1 cellular context compared by ENCODE assay signal in genomic region chr2:102736174-102736606, GRCh38.
TF ChIP-seq lines count a peak whose summit lies in the region.

No MANE protein-coding gene starts in this region.

TF ChIP-seq in HepG2, 621 proteins besides CTCF, POLR2A, EP300 and RAD21 (continued from another document and continues in another):
- TF ChIP-seq KIAA2018 (CRISPR knock-in tag; IDR thresholded peaks at IDR 0.05; ENCODE audit: borderline replicate concordance) (no peak), POGK (CRISPR knock-in tag; conservative IDR thresholded peaks at IDR 0.05) (0 out of 2 replicates have a peak, but pooled peaks have one; percentile 6), ZC3H13 (CRISPR knock-in tag; IDR thresholded peaks at IDR 0.05) (no peak), ZNF878 (CRISPR knock-in tag; IDR thresholded peaks at IDR 0.05) (no peak), GPBP1L1 (CRISPR knock-in tag; IDR thresholded peaks at IDR 0.05) (no peak), SMARCE1 (IDR thresholded peaks at IDR 0.05; ENCODE audit: borderline replicate concordance) (no peak), E2F1 (CRISPR knock-in tag; IDR thresholded peaks at IDR 0.05) (no peak), FOXO1 (CRISPR knock-in tag; IDR thresholded peaks at IDR 0.05) (no peak; the same call in 1 of the 2 replicates), KDM4B (CRISPR knock-in tag; IDR thresholded peaks at IDR 0.05) (peak; percentile 8; the same call in 1 of the 2 replicates), ZNF644 (CRISPR knock-in tag; IDR thresholded peaks at IDR 0.05; ENCODE audit: low read depth) (no peak), ZNF629 (CRISPR knock-in tag; conservative IDR thresholded peaks at IDR 0.05) (peak; percentile 3; the same call in 1 of the 2 replicates), BCLAF1 (IDR thresholded peaks at IDR 0.05) (no peak), PITX1 (CRISPR knock-in tag; IDR thresholded peaks at IDR 0.05) (no peak), GLMP (CRISPR knock-in tag; IDR thresholded peaks at IDR 0.05; ENCODE audit: borderline replicate concordance) (no peak), ZNF30 (CRISPR knock-in tag; IDR thresholded peaks at IDR 0.05) (no peak), SOX6 (IDR thresholded peaks at IDR 0.05) (no peak), SOX6 (CRISPR knock-in tag; IDR thresholded peaks at IDR 0.05) (no peak), KDM5B (CRISPR knock-in tag; IDR thresholded peaks at IDR 0.05; ENCODE audit: borderline replicate concordance) (no peak), PRDM4 (CRISPR knock-in tag; IDR thresholded peaks at IDR 0.05; ENCODE audit: borderline replicate concordance) (no peak), RFXAP (CRISPR knock-in tag; IDR thresholded peaks at IDR 0.05; ENCODE audit: borderline replicate concordance) (0 out of 2 replicates have a peak, but pooled peaks have one; percentile 4), WIZ (CRISPR knock-in tag; IDR thresholded peaks at IDR 0.05) (no peak), GFI1 (CRISPR knock-in tag; IDR thresholded peaks at IDR 0.05; ENCODE audit: borderline replicate concordance) (no peak), ZNF782 (CRISPR knock-in tag; IDR thresholded peaks at IDR 0.05; ENCODE audit: borderline replicate concordance) (no peak), JARID2 (CRISPR knock-in tag; IDR thresholded peaks at IDR 0.05; ENCODE audit: insufficient replicate concordance) (peak; percentile 6), ZNF263 (CRISPR knock-in tag; IDR thresholded peaks at IDR 0.05) (no peak), THYN1 (CRISPR knock-in tag; IDR thresholded peaks at IDR 0.05; ENCODE audit: borderline replicate concordance, low read depth) (no peak), HOXD1 (CRISPR knock-in tag; IDR thresholded peaks at IDR 0.05) (no peak), U2AF1 (optimal IDR thresholded peaks at IDR 0.05; ENCODE audit: low read depth, low read length) (peak; percentile 29), IKZF5 (CRISPR knock-in tag; IDR thresholded peaks at IDR 0.05) (no peak), ETV5 (CRISPR knock-in tag; IDR thresholded peaks at IDR 0.05; ENCODE audit: borderline replicate concordance) (no peak), CERS6 (CRISPR knock-in tag; IDR thresholded peaks at IDR 0.05) (no peak), ZBTB7A (CRISPR knock-in tag; IDR thresholded peaks at IDR 0.05) (no peak)
